In genomic region chr7:37493810-37494209, GRCh38 we compare ENCODE assay signal across 21 cellular contexts. TPM values are rescaled to one million over a fixed set of nuclear protein-coding genes. Genes with fewer than 3 reads are reported as not detected.
DNase-seq lines count a peak whose midpoint lies in the region; ATAC-seq and TF ChIP-seq lines count a peak whose summit lies in the region.
"Had no signal": no experiment of that assay in that cellular context is flagged by ENCODE, and none has a peak within 500 bp of the region (broad histone marks: within the 10 kb centered on the region; RNA-seq: fewer than 3 reads in every experiment).

No MANE protein-coding gene starts in this region.

- no peaks in the 10 kb centered on the region for H3K79me2 ChIP-seq in smooth muscle cell (ENCODE audit: low read depth)

- H3K4me3 Mint-ChIP-seq in activated CD4-positive, alpha-beta T cell treated with anti-CD3 and anti-CD28 coated beads for 36 hours, result no peak overlapping the region
- H3K4me3 Mint-ChIP-seq in natural killer cell, result no peak overlapping the region
- H3K4me3 Mint-ChIP-seq: CD8-positive, alpha-beta memory T cell had no signal

- TF ChIP-seq POLR2A in transverse colon (IDR thresholded peaks at IDR 0.05), result no peak

- no peak overlapping the region for H3K4me3 ChIP-seq in smooth muscle cell
- no peak overlapping the region for H3K4me3 ChIP-seq in transverse colon

- POLR2A ChIA-PET in activated CD4-positive, alpha-beta T cell treated with anti-CD3 and anti-CD28 coated beads for 36 hours (lab: Charles Lee), result no interaction called here

- no peaks in the 10 kb centered on the region for H3K36me3 Mint-ChIP-seq in activated CD4-positive, alpha-beta T cell treated with anti-CD3 and anti-CD28 coated beads for 36 hours (ENCODE audit: low read depth)
- no peaks in the 10 kb centered on the region for H3K36me3 Mint-ChIP-seq in natural killer cell
- H3K36me3 Mint-ChIP-seq: CD8-positive, alpha-beta memory T cell had no signal

- no peak overlapping the region for H2AFZ ChIP-seq in smooth muscle cell (ENCODE audit: low read depth)

- no peaks in the 10 kb centered on the region for H3K9me3 Mint-ChIP-seq in activated CD4-positive, alpha-beta T cell treated with anti-CD3 and anti-CD28 coated beads for 36 hours (ENCODE audit: low read depth)
- H3K9me3 Mint-ChIP-seq in natural killer cell, result no peaks in the 10 kb centered on the region
- H3K9me3 Mint-ChIP-seq: CD8-positive, alpha-beta memory T cell had no signal

- H3K4me1 Mint-ChIP-seq in activated CD4-positive, alpha-beta T cell treated with anti-CD3 and anti-CD28 coated beads for 36 hours, result peaks cover 8% of the 10 kb centered on the region
- H3K4me1 Mint-ChIP-seq in natural killer cell, result no peaks in the 10 kb centered on the region
- H3K4me1 Mint-ChIP-seq: CD8-positive, alpha-beta memory T cell had no signal

- in situ Hi-C loops in transverse colon (cut with MboI; ENCODE audit: low pct_ligation_motif_present in 1 of 4, low pct_unique_long_range_greater_than_20kb in 1 of 4, low sequenced_read_pairs in 3 of 4), result no loop called here

- H3K36me3 ChIP-seq in ES-I3 (ENCODE audit: insufficient read depth, low read length) (no peaks in the 10 kb centered on the region), smooth muscle cell (ENCODE audit: low read depth) (no peaks in the 10 kb centered on the region), transverse colon (no peaks in the 10 kb centered on the region)

- 79% methylated on average over 13 of the region's 13 CpGs for WGBS in smooth muscle cell (ENCODE audit: low lambda C conversion rate)
- WGBS in transverse colon (ENCODE audit: low coverage in 1 of 2), 2 donors, result 82 to 88% methylated on average over 4 to 13 of the region's 13 CpGs

- H3K9ac ChIP-seq in ES-I3 (ENCODE audit: low read depth, low read length) (peak overlapping the region; percentile 42; the same call in 1 of the 2 replicates), smooth muscle cell (ENCODE audit: low read depth) (no peak overlapping the region)

- H3K4me1 ChIP-seq in ES-I3 (ENCODE audit: insufficient read depth, low read length), result peaks cover 7% of the 10 kb centered on the region
- H3K4me1 ChIP-seq in smooth muscle cell (ENCODE audit: low read depth), result peaks cover 13% of the 10 kb centered on the region
- no peaks in the 10 kb centered on the region for H3K4me1 ChIP-seq in transverse colon

- H3K27ac ChIP-seq in angular gyrus (ENCODE audit: low read depth, low read length) (peak overlapping the region; percentile 84), smooth muscle cell (ENCODE audit: low read depth) (peak overlapping the region; percentile 87), transverse colon (no peak overlapping the region)
- H3K27ac ChIP-seq: C4-2B had no signal

- H3K4me2 ChIP-seq in smooth muscle cell, result peak overlapping the region; percentile 82

- ATAC-seq in activated CD4-positive, alpha-beta T cell treated with anti-CD3 and anti-CD28 coated beads for 36 hours, result no peak
- ATAC-seq in natural killer cell (no peak), HG03469 (IDR thresholded peaks at IDR 0.05; ENCODE audit: unreplicated experiment) (no peak)
- ATAC-seq: SK-N-SH treated with all-trans-retinoic acid at 6 μM for 48 hours had no signal

- no peak for TF ChIP-seq EP300 in transverse colon (IDR thresholded peaks at IDR 0.05; ENCODE audit: low read depth)

- H3K27me3 ChIP-seq in smooth muscle cell (ENCODE audit: low read depth) (no peaks in the 10 kb centered on the region), transverse colon (no peaks in the 10 kb centered on the region)

- TF ChIP-seq CTCF in smooth muscle cell (IDR thresholded peaks at IDR 0.05; ENCODE audit: borderline replicate concordance, insufficient read depth, poor library complexity, severe bottlenecking) (no peak), natural killer cell (IDR thresholded peaks at IDR 0.05) (no peak), transverse colon (IDR thresholded peaks at IDR 0.05) (no peak)

- no peaks in the 10 kb centered on the region for H4K20me1 ChIP-seq in smooth muscle cell (ENCODE audit: low read depth)

- no peaks in the 10 kb centered on the region for H3K27me3 Mint-ChIP-seq in activated CD4-positive, alpha-beta T cell treated with anti-CD3 and anti-CD28 coated beads for 36 hours
- H3K27me3 Mint-ChIP-seq in natural killer cell (ENCODE audit: low read depth in 2 of 2), result no peaks in the 10 kb centered on the region
- H3K27me3 Mint-ChIP-seq: CD8-positive, alpha-beta memory T cell had no signal

- CTCF ChIA-PET in activated CD4-positive, alpha-beta T cell treated with anti-CD3 and anti-CD28 coated beads for 36 hours (lab: Charles Lee), result interaction anchor here (0.7 to 5.6 kb wide), 7 partner anchors 7 to 259 kb away, joined by 3 to 70 read pairs (median 5); no protein-coding TSS in a partner anchor

- peaks cover 11% of the 10 kb centered on the region for H3F3A ChIP-seq in smooth muscle cell (ENCODE audit: low read depth)

- H3K27ac Mint-ChIP-seq in activated CD4-positive, alpha-beta T cell treated with anti-CD3 and anti-CD28 coated beads for 36 hours, result no peak overlapping the region
- H3K27ac Mint-ChIP-seq in natural killer cell, result no peak overlapping the region

- intact Hi-C loops in activated CD4-positive, alpha-beta T cell treated with anti-CD3 and anti-CD28 coated beads for 36 hours (cut with DNase I, micrococcal nuclease), result loop anchor here (2.0 to 10.0 kb wide), 4 partner anchors 45 to 289 kb away; partner anchors contain the start of gene ELMO1 (in 1 of the 2)
- intact Hi-C loops in natural killer cell (cut with micrococcal nuclease) (loop anchor here (10.0 kb wide), 1 partner anchor 139 kb away; no protein-coding TSS in a partner anchor), transverse colon (cut with DNase I; ENCODE audit: low total_unique reads) (no loop called here)

- DNase-seq in islet precursor cell (peak; percentile 61), smooth muscle cell (lab: John Stamatoyannopoulos, UW; ENCODE audit: unreplicated experiment) (no peak), natural killer cell (no peak), transverse colon (no peak)
- no peak for DNase-seq in activated CD4-positive, alpha-beta T cell treated with anti-CD3 and anti-CD28 coated beads for 36 hours
- DNase-seq: Calu3; CD8-positive, alpha-beta memory T cell; DMS153; GDM1; GOT3; KBM-7; NCI-H1092; NCI-H1436; NCI-H1930; NCI-H510A; NCI-H748 treated with DMSO at 0.1 percent for 48 hours had no signal

- no peaks in the 10 kb centered on the region for H3K9me3 ChIP-seq in ES-I3 (ENCODE audit: control insufficient read depth, insufficient read depth, low read length)
- no peaks in the 10 kb centered on the region for H3K9me3 ChIP-seq in smooth muscle cell (replicated peaks; ENCODE audit: low read depth)
- no peaks in the 10 kb centered on the region for H3K9me3 ChIP-seq in transverse colon

RNA-seq across cellular contexts. Expression of gene ELMO1, which starts 45.1 kb away (rescaled TPM):
- 24.0 and 36.0 TPM in 2 replicates for total RNA-seq in smooth muscle cell
- 8.2 and 15.7 TPM in 2 replicates for polyA plus RNA-seq in smooth muscle cell
- total RNA-seq in activated CD4-positive, alpha-beta T cell treated with anti-CD3 and anti-CD28 coated beads for 36 hours, result 100 to 1,000 TPM in 1 of 2 experiments, 10 to 100 TPM in 1; 96.2 to 173 TPM
- total RNA-seq in natural killer cell, result 100 to 1,000 TPM; 127 to 147 (median 130) TPM
- total RNA-seq in transverse colon, result 100 to 1,000 TPM in 1 of 4 donors, 10 to 100 TPM in 3; 24.6 to 120 (median 71.9) TPM
- total RNA-seq: Calu3 had no signal

Comparison
In these comparisons a context has a peak if more than half of its experiments do, and no peak if none do; other contexts are left out.
1. H3K27ac ChIP-seq: peak in angular gyrus (single experiment) and smooth muscle cell (single experiment); none in transverse colon (0 of 4).